ENCODE assay signal across 1 cellular context in genomic region chr1:3599286-3599811, GRCh38.
TF ChIP-seq lines count a peak whose summit lies in the region.

No MANE protein-coding gene starts in this region.

TF ChIP-seq in H1, 55 proteins besides CTCF, POLR2A, EP300 and RAD21:
- TF ChIP-seq CHD1 (IDR thresholded peaks at IDR 0.05; ENCODE audit: low read depth, low read length): no peak
